Comparison of ENCODE assay signal across 21 cellular contexts in the genomic region with DNA sequence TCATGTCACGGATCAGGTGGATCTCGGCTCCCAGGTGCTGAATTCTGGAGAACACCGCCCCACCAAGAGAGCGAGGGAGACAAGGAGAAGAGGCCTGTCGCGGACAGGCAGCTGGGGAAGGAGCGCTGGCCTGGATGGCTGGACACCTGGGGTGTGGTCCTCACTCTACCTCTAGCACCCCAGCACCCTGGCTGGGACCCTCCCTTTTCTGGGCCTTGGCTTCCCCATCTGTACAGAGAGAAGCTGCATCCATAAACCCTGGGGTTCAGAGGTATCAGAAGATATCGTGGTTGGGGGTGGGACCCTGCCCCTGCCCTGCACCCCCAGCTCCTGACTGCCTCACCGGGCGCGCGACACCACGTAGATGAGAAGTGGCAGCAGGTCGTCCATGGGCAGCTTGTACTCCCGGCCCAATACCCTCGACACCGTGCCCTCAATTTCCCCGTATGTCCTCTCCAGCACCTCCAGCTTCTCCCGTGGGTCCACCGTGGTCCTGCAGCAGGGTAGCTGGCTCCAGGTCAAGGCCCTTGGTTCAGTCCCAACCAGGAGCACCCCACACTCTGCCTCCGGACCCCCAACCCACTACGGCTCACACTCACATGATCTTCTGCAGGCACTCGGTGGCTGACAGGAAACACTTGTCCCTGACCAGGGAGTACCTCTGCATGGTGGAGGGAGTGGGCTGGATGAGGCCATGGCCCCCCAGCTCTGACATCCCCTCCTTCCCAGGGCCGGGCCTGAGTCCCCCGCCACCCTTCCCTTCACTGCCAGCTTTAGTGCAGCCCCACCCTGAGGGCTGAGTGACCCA. TPM values are rescaled to one million over a fixed set of nuclear protein-coding genes. Genes with fewer than 3 reads are reported as not detected.
A peak's percentile ranks its signal among the peaks of the same experiment; 100 is the strongest.
DNase-seq lines count a peak whose midpoint lies in the region; ATAC-seq, FAIRE-seq and TF ChIP-seq lines count a peak whose summit lies in the region.
"Had no signal": no experiment of that assay in that cellular context is flagged by ENCODE, and none has a peak within 500 bp of the region (broad histone marks: within the 10 kb centered on the region; RNA-seq: fewer than 3 reads in every experiment).

No MANE protein-coding gene starts in this region.

- no peak overlapping the region for H3K27ac Mint-ChIP-seq in natural killer cell treated with Interleukin-12 subunit alpha and Interleukin-12 subunit beta and Interleukin-15 and Interleukin-18, amount 100 ng/mL, for 72 hours
- H3K27ac Mint-ChIP-seq in natural killer cell, result no peak overlapping the region
- H3K27ac Mint-ChIP-seq: nephron; stimulated activated naive CD8-positive, alpha-beta T cell treated with anti-CD3 and anti-CD28 coated beads, Interleukin-15, amount 100 ng/mL, for 72 hours had no signal

- H3K56ac ChIP-seq in H1 (replicated peaks; ENCODE audit: insufficient read length, low read depth, low read length), result no peak overlapping the region

- no peak for TF ChIP-seq CTCF in natural killer cell (IDR thresholded peaks at IDR 0.05)
- TF ChIP-seq CTCF in H1 (IDR thresholded peaks at IDR 0.05; ENCODE audit: control extremely low read depth in 1 of 3, insufficient read depth in 1 of 3, low read depth in 1 of 3, low read length in 3 of 3), result no peak
- no peak for TF ChIP-seq CTCF in osteoblast (IDR thresholded peaks at IDR 0.05; ENCODE audit: extremely low read depth, low read depth, low read length)

- 0 out of 2 replicates have a peak overlapping the region, but pooled peaks have one; percentile 21 for H2BK5ac ChIP-seq in H1 (ENCODE audit: low read depth, low read length)

- H3K4me2 ChIP-seq in H1 (ENCODE audit: insufficient read depth in 1 of 2, low read depth in 2 of 2, low read length in 2 of 2), result no peak overlapping the region
- no peak overlapping the region for H3K4me2 ChIP-seq in osteoblast (ENCODE audit: insufficient read depth, low read length)

- H2BK20ac ChIP-seq in H1 (ENCODE audit: low read length), result no peak overlapping the region

- H3K27me3 ChIP-seq in H1 (replicated peaks in 1 of 4; ENCODE audit: control insufficient read depth in 3 of 4, extremely low read depth in 1 of 4, insufficient read depth in 3 of 4, low read length in 3 of 4) (no peaks in the 10 kb centered on the region), osteoblast (ENCODE audit: insufficient read depth, low read length) (no peaks in the 10 kb centered on the region)
- H3K27me3 ChIP-seq: brain microvascular endothelial cell, MG63 had no signal

- H3K4me1 Mint-ChIP-seq in natural killer cell treated with Interleukin-12 subunit alpha and Interleukin-12 subunit beta and Interleukin-15 and Interleukin-18, amount 100 ng/mL, for 72 hours (ENCODE audit: low read depth in 2 of 2), result no peaks in the 10 kb centered on the region
- no peaks in the 10 kb centered on the region for H3K4me1 Mint-ChIP-seq in natural killer cell
- H3K4me1 Mint-ChIP-seq: stimulated activated naive CD8-positive, alpha-beta T cell treated with anti-CD3 and anti-CD28 coated beads, Interleukin-15, amount 100 ng/mL, for 72 hours had no signal

- no peak overlapping the region for H3K23ac ChIP-seq in H1 (ENCODE audit: insufficient read length)

- TF ChIP-seq RAD21 in H1 (IDR thresholded peaks at IDR 0.05 in 1 of 2, conservative IDR thresholded peaks at IDR 0.05 in 1 of 2; ENCODE audit: low read depth in 2 of 2, low read length in 2 of 2), result no peak

- H3K36me3 ChIP-seq in H1 (ENCODE audit: control insufficient read depth in 2 of 4, insufficient read depth in 4 of 4, low read length in 3 of 4) (no peaks in the 10 kb centered on the region), osteoblast (ENCODE audit: insufficient read depth, low read length) (no peaks in the 10 kb centered on the region)
- H3K36me3 ChIP-seq: brain microvascular endothelial cell, MG63 had no signal

- H3K36me3 Mint-ChIP-seq in natural killer cell treated with Interleukin-12 subunit alpha and Interleukin-12 subunit beta and Interleukin-15 and Interleukin-18, amount 100 ng/mL, for 72 hours, result no peaks in the 10 kb centered on the region
- no peaks in the 10 kb centered on the region for H3K36me3 Mint-ChIP-seq in natural killer cell

- H2BK15ac ChIP-seq in H1 (ENCODE audit: low read length), result no peak overlapping the region

- WGBS in H1 (ENCODE audit: extremely low coverage in 1 of 2, insufficient coverage in 1 of 2, insufficient read length in 1 of 2, insufficient replicate concordance in 2 of 2, low coverage in 1 of 2, low lambda C conversion rate in 2 of 2, missing lambda C conversion rate in 1 of 2), 2 experiments, result 90% methylated on average over 25 of the region's 25 CpGs; no CpG with 5 or more reads in 1 of the 2 experiments

- H3K27ac ChIP-seq in H1 (ENCODE audit: low read depth, low read length) (no peak overlapping the region), osteoblast (ENCODE audit: low read depth, low read length) (no peak overlapping the region)
- H3K27ac ChIP-seq: brain microvascular endothelial cell had no signal

- FAIRE-seq in H1 (lab: Jason Lieb, UNC), result no peak

- no peak overlapping the region for H2AFZ ChIP-seq in H1 (ENCODE audit: low read length)
- no peak overlapping the region for H2AFZ ChIP-seq in osteoblast (ENCODE audit: low read length)

- H3K14ac ChIP-seq in H1 (ENCODE audit: insufficient read length), result no peak overlapping the region

- H3K9ac ChIP-seq in H1 (replicated peaks in 1 of 4; ENCODE audit: extremely low read depth in 1 of 4, low read depth in 3 of 4, low read length in 3 of 4), result no peak overlapping the region

- H2BK12ac ChIP-seq in H1 (ENCODE audit: low read depth, low read length), result no peak overlapping the region

- intact Hi-C loops in natural killer cell (cut with micrococcal nuclease), result no loop called here

- H3K9me3 ChIP-seq in H1 (ENCODE audit: insufficient read depth in 2 of 2, low read depth in 1 of 2, low read length in 1 of 2), result no peaks in the 10 kb centered on the region
- H3K9me3 ChIP-seq in osteoblast (ENCODE audit: low read depth, low read length), result no peaks in the 10 kb centered on the region
- H3K9me3 ChIP-seq: MG63 had no signal

- H3K27me3 Mint-ChIP-seq in natural killer cell treated with Interleukin-12 subunit alpha and Interleukin-12 subunit beta and Interleukin-15 and Interleukin-18, amount 100 ng/mL, for 72 hours, result no peaks in the 10 kb centered on the region
- peaks cover 0 to 4% of the 10 kb centered on the region in 2 donors for H3K27me3 Mint-ChIP-seq in natural killer cell (ENCODE audit: low read depth in 2 of 2)
- H3K27me3 Mint-ChIP-seq: stimulated activated naive CD8-positive, alpha-beta T cell treated with anti-CD3 and anti-CD28 coated beads, Interleukin-15, amount 100 ng/mL, for 72 hours had no signal

- peaks cover 0 to 1% of the 10 kb centered on the region in 2 experiments for H4K20me1 ChIP-seq in H1 (replicated peaks in 1 of 2; ENCODE audit: control insufficient read depth in 1 of 2, insufficient read depth in 2 of 2, low read length in 2 of 2)
- no peaks in the 10 kb centered on the region for H4K20me1 ChIP-seq in osteoblast (ENCODE audit: insufficient read depth, low read length)

- ATAC-seq in natural killer cell treated with Interleukin-12 subunit alpha and Interleukin-12 subunit beta and Interleukin-15 and Interleukin-18, amount 100 ng/mL, for 72 hours, result no peak
- ATAC-seq in natural killer cell (no peak), GM18868 (IDR thresholded peaks at IDR 0.05; ENCODE audit: unreplicated experiment) (no peak), HG02571 (IDR thresholded peaks at IDR 0.05; ENCODE audit: unreplicated experiment) (no peak), GM21529 (IDR thresholded peaks at IDR 0.05; ENCODE audit: unreplicated experiment) (no peak)
- ATAC-seq: esophagus mucosa; stimulated activated naive CD8-positive, alpha-beta T cell treated with anti-CD3 and anti-CD28 coated beads, Interleukin-15, amount 100 ng/mL, for 72 hours had no signal

- TF ChIP-seq POLR2A in H1 (IDR thresholded peaks at IDR 0.05; ENCODE audit: control extremely low read depth in 1 of 2, low read depth in 2 of 2, low read length in 2 of 2), result no peak

- H3K4me1 ChIP-seq in H1 (replicated peaks in 1 of 4; ENCODE audit: control insufficient read depth in 3 of 4, insufficient read depth in 4 of 4, low read length in 3 of 4) (no peaks in the 10 kb centered on the region), osteoblast (ENCODE audit: insufficient read depth, low read length) (no peaks in the 10 kb centered on the region)

- CTCF ChIA-PET in H1 (lab: Charles Lee; ENCODE audit: partially characterized antibody), result interaction anchor here (0.8 to 4.3 kb wide), 13 partner anchors 9 to 216 kb away, joined by 3 to 21 read pairs (median 5); no protein-coding TSS in a partner anchor

- no peak overlapping the region for H3K4me3 Mint-ChIP-seq in natural killer cell treated with Interleukin-12 subunit alpha and Interleukin-12 subunit beta and Interleukin-15 and Interleukin-18, amount 100 ng/mL, for 72 hours
- H3K4me3 Mint-ChIP-seq in natural killer cell, result no peak overlapping the region
- H3K4me3 Mint-ChIP-seq: nephron; stimulated activated naive CD8-positive, alpha-beta T cell treated with anti-CD3 and anti-CD28 coated beads, Interleukin-15, amount 100 ng/mL, for 72 hours had no signal

- H3K4me3 ChIP-seq in H1 (ENCODE audit: extremely low read depth in 1 of 4, insufficient read depth in 2 of 4, low read depth in 3 of 4, low read length in 4 of 4), result no peak overlapping the region
- H3K4me3 ChIP-seq in osteoblast (ENCODE audit: insufficient read depth, low read length), result no peak overlapping the region
- H3K4me3 ChIP-seq: MG63 had no signal

- H3K23me2 ChIP-seq in H1 (ENCODE audit: low read depth, low read length), result no peaks in the 10 kb centered on the region

- no peak overlapping the region for H2AK5ac ChIP-seq in H1 (ENCODE audit: low read depth, low read length)

- H2BK120ac ChIP-seq in H1 (replicated peaks; ENCODE audit: low read depth, low read length), result no peak overlapping the region

- H3K79me1 ChIP-seq in H1 (ENCODE audit: low read depth, low read length), result no peaks in the 10 kb centered on the region

- H3K79me2 ChIP-seq in H1 (ENCODE audit: control insufficient read depth in 1 of 2, insufficient read depth in 2 of 2, low read length in 2 of 2) (no peaks in the 10 kb centered on the region), osteoblast (ENCODE audit: insufficient read depth, low read length) (no peaks in the 10 kb centered on the region)

- no peak overlapping the region for H3K4ac ChIP-seq in H1 (replicated peaks; ENCODE audit: insufficient read length, low read depth, low read length)

- no peak for TF ChIP-seq EP300 in H1 (IDR thresholded peaks at IDR 0.05; ENCODE audit: borderline replicate concordance in 1 of 2, low read depth in 2 of 2, low read length in 2 of 2)

- no peak overlapping the region for H4K5ac ChIP-seq in H1 (ENCODE audit: insufficient read length, low read depth, low read length)

- H3K18ac ChIP-seq in H1 (ENCODE audit: extremely low read depth, low read length), result no peak overlapping the region

- no peak overlapping the region for H4K91ac ChIP-seq in H1 (replicated peaks; ENCODE audit: insufficient read length, low read length)

- POLR2A ChIA-PET in H1 (lab: Charles Lee; ENCODE audit: partially characterized antibody), result interaction anchor here (0.7 to 1.7 kb wide), 4 partner anchors 11 to 85 kb away, joined by 3 to 5 read pairs (median 4); a partner anchor contains a TSS

- peak; percentile 53 for DNase-seq in natural killer cell treated with Interleukin-12 subunit alpha and Interleukin-12 subunit beta and Interleukin-15 and Interleukin-18, amount 100 ng/mL, for 72 hours (ENCODE audit: low spot score)
- DNase-seq in natural killer cell, result no peak
- peak in 1 of 2 experiments; percentile 34 for DNase-seq in H1 (ENCODE audit: low read depth in 1 of 2, low spot score in 2 of 2)
- DNase-seq in osteoblast (ENCODE audit: insufficient read length, low spot score, missing footprints), result peak; percentile 71
- DNase-seq in RKO (ENCODE audit: low spot score), result no peak
- DNase-seq: activated CD4-positive, CD25-positive, alpha-beta regulatory T cell; brain microvascular endothelial cell; dermis blood vessel endothelial cell; mesenchymal stem cell; MG63; NCI-H1930; NCI-H446; NK-92 treated with Interleukin-12 subunit alpha and Interleukin-12 subunit beta, amount 100 ng/mL, for 24 hours; stimulated activated naive CD8-positive, alpha-beta T cell treated with anti-CD3 and anti-CD28 coated beads, Interleukin-15, amount 100 ng/mL, for 72 hours had no signal

- 0 out of 2 replicates have a peak overlapping the region, but pooled peaks have one; percentile 8 for H4K8ac ChIP-seq in H1 (ENCODE audit: extremely low read depth, insufficient read depth, low read length)

- H3K9me3 Mint-ChIP-seq in natural killer cell treated with Interleukin-12 subunit alpha and Interleukin-12 subunit beta and Interleukin-15 and Interleukin-18, amount 100 ng/mL, for 72 hours, result no peaks in the 10 kb centered on the region
- no peaks in the 10 kb centered on the region for H3K9me3 Mint-ChIP-seq in natural killer cell
- H3K9me3 Mint-ChIP-seq: nephron; stimulated activated naive CD8-positive, alpha-beta T cell treated with anti-CD3 and anti-CD28 coated beads, Interleukin-15, amount 100 ng/mL, for 72 hours had no signal

RNA-seq across cellular contexts. Expression of a gene that starts 21.7 kb away (rescaled TPM):
- total RNA-seq in natural killer cell treated with Interleukin-12 subunit alpha and Interleukin-12 subunit beta and Interleukin-15 and Interleukin-18, amount 100 ng/mL, for 72 hours, result under 1 TPM in 1 of 2 donors, not detected in 1; 0.11 TPM
- total RNA-seq in natural killer cell (1 to 10 TPM in 1 of 3 donors, under 1 TPM in 2; 0.07 to 1.3 (median 0.70) TPM), osteoblast (1.1 and 1.8 TPM in 2 replicates)
- 4.3 and 4.8 TPM in 2 replicates for total RNA-seq in H1 (2021; fragmentation: NEBNext Ultra II Directional; extraction: Animal tissue kit (Norgen Biotek cat#: 25700))
- polyA plus RNA-seq in H1 (2011; rRNA removed), result 5.4 and 7.5 TPM in 2 replicates
- 10.1 TPM for polyA plus RNA-seq in H1 (2011; cell fraction: cytosol; rRNA removed)
- 65.0 TPM for polyA plus RNA-seq in H1 (2011; cell fraction: nucleus; rRNA removed)
- polyA plus RNA-seq in H1 (2012, experiment 1 of 2), result 8.7 to 10.9 TPM (median 9.6 TPM) in 4 replicates
- polyA plus RNA-seq in H1 (2012, experiment 2 of 2), result 4.1 TPM
- 2.3 TPM for polyA plus RNA-seq in H1 (2013, experiment 1 of 2)
- 2.0 TPM for polyA plus RNA-seq in H1 (2013, experiment 2 of 2)
- polyA minus RNA-seq in H1 (2011; rRNA and poly(A)+ RNA removed), result 4.5 and 6.8 TPM in 2 replicates
- polyA minus RNA-seq in H1 (2011; cell fraction: cytosol; rRNA and poly(A)+ RNA removed), result 4.6 TPM
- 13.9 TPM for polyA minus RNA-seq in H1 (2011; cell fraction: nucleus; rRNA and poly(A)+ RNA removed)

RNA-seq across cellular contexts. Expression of a gene that starts 29.4 kb away (rescaled TPM):
- not detected for total RNA-seq in natural killer cell treated with Interleukin-12 subunit alpha and Interleukin-12 subunit beta and Interleukin-15 and Interleukin-18, amount 100 ng/mL, for 72 hours
- total RNA-seq in natural killer cell, result not detected
- total RNA-seq in H1 (2021; fragmentation: NEBNext Ultra II Directional; extraction: Animal tissue kit (Norgen Biotek cat#: 25700)), result 0.67 and 0.90 TPM in 2 replicates
- polyA plus RNA-seq in H1 (2011; rRNA removed), result 0.45 and 0.64 TPM in 2 replicates
- polyA plus RNA-seq in H1 (2011; cell fraction: cytosol; rRNA removed), result 1.0 TPM
- 0.87 TPM for polyA plus RNA-seq in H1 (2011; cell fraction: nucleus; rRNA removed)
- polyA plus RNA-seq in H1 (2012, experiment 1 of 2), result 0.28 to 1.0 TPM (median 0.62 TPM) in 4 replicates
- polyA plus RNA-seq in H1 (2012, experiment 2 of 2), result 0.56 TPM
- 0.22 TPM for polyA plus RNA-seq in H1 (2013, experiment 1 of 2)
- 0.35 TPM for polyA plus RNA-seq in H1 (2013, experiment 2 of 2)
- polyA minus RNA-seq in H1 (2011; rRNA and poly(A)+ RNA removed), result 0.49 and 0.88 TPM in 2 replicates
- not detected for polyA minus RNA-seq in H1 (2011; cell fraction: cytosol; rRNA and poly(A)+ RNA removed)
- polyA minus RNA-seq in H1 (2011; cell fraction: nucleus; rRNA and poly(A)+ RNA removed), result 1.3 TPM
- total RNA-seq in osteoblast, result under 0.01 TPM in 2 replicates
- total RNA-seq: T-helper 1 cell treated with Interleukin-12 subunit alpha and Interleukin-12 subunit beta and Interleukin-4 antibody, amounts not matched to agents 30 ng/mL and 1 ng/mL, for 36 hours had no signal

RNA-seq across cellular contexts. Expression of a gene that starts 45.9 kb away (rescaled TPM):
- not detected for total RNA-seq in natural killer cell treated with Interleukin-12 subunit alpha and Interleukin-12 subunit beta and Interleukin-15 and Interleukin-18, amount 100 ng/mL, for 72 hours
- total RNA-seq in natural killer cell (under 1 TPM in 1 of 3 donors, not detected in 2; 0.16 TPM), osteoblast (not detected in 2 replicates)
- total RNA-seq in H1 (2021; fragmentation: NEBNext Ultra II Directional; extraction: Animal tissue kit (Norgen Biotek cat#: 25700)), result 0.47 and 0.73 TPM in 2 replicates
- polyA plus RNA-seq in H1 (2011; rRNA removed), result 0.71 and 1.1 TPM in 2 replicates
- 1.3 TPM for polyA plus RNA-seq in H1 (2011; cell fraction: cytosol; rRNA removed)
- 6.9 TPM for polyA plus RNA-seq in H1 (2011; cell fraction: nucleus; rRNA removed)
- polyA plus RNA-seq in H1 (2012, experiment 1 of 2), result 0.40 to 1.3 TPM (median 0.71 TPM) in 4 replicates
- polyA plus RNA-seq in H1 (2012, experiment 2 of 2), result 0.16 TPM
- polyA plus RNA-seq in H1 (2013, experiment 1 of 2), result 0.34 TPM
- polyA plus RNA-seq in H1 (2013, experiment 2 of 2), result 0.37 TPM
- polyA minus RNA-seq in H1 (2011; rRNA and poly(A)+ RNA removed), result 0.32 TPM in 1 of 2 replicates, not detected in the other
- not detected for polyA minus RNA-seq in H1 (2011; cell fraction: cytosol; rRNA and poly(A)+ RNA removed)
- polyA minus RNA-seq in H1 (2011; cell fraction: nucleus; rRNA and poly(A)+ RNA removed), result 1.7 TPM
- total RNA-seq: dermis blood vessel endothelial cell; esophagus mucosa; renal cortical epithelial cell; T-helper 1 cell treated with Interleukin-12 subunit alpha and Interleukin-12 subunit beta and Interleukin-4 antibody, amounts not matched to agents 30 ng/mL and 1 ng/mL, for 36 hours had no signal

RNA-seq across cellular contexts. Expression of a gene that starts 59.4 kb away (rescaled TPM):
- not detected for total RNA-seq in natural killer cell treated with Interleukin-12 subunit alpha and Interleukin-12 subunit beta and Interleukin-15 and Interleukin-18, amount 100 ng/mL, for 72 hours
- total RNA-seq in natural killer cell (not detected), osteoblast (under 0.01 and 0.36 TPM in 2 replicates)
- total RNA-seq in H1 (2021; fragmentation: NEBNext Ultra II Directional; extraction: Animal tissue kit (Norgen Biotek cat#: 25700)), result 0.17 TPM in 1 of 2 replicates, not detected in the other
- 0.06 and 0.08 TPM in 2 replicates for polyA plus RNA-seq in H1 (2011; rRNA removed)
- 0.12 TPM for polyA plus RNA-seq in H1 (2011; cell fraction: cytosol; rRNA removed)
- polyA plus RNA-seq in H1 (2011; cell fraction: nucleus; rRNA removed), result not detected
- polyA plus RNA-seq in H1 (2012, experiment 1 of 2), result 0.16 to 0.32 TPM (median 0.16 TPM) in 3 of 4 replicates, not detected in the other
- not detected for polyA plus RNA-seq in H1 (2012, experiment 2 of 2)
- 0.08 TPM for polyA plus RNA-seq in H1 (2013, experiment 1 of 2)
- 0.11 TPM for polyA plus RNA-seq in H1 (2013, experiment 2 of 2)
- polyA minus RNA-seq in H1 (2011; rRNA and poly(A)+ RNA removed), result not detected in 2 replicates
- not detected for polyA minus RNA-seq in H1 (2011; cell fraction: cytosol; rRNA and poly(A)+ RNA removed)
- not detected for polyA minus RNA-seq in H1 (2011; cell fraction: nucleus; rRNA and poly(A)+ RNA removed)
- total RNA-seq: dermis blood vessel endothelial cell; esophagus mucosa; renal cortical epithelial cell; T-helper 1 cell treated with Interleukin-12 subunit alpha and Interleukin-12 subunit beta and Interleukin-4 antibody, amounts not matched to agents 30 ng/mL and 1 ng/mL, for 36 hours had no signal

Comparison
In these comparisons a context has a peak if more than half of its experiments do, and no peak if none do; other contexts are left out.
1. DNase-seq: peak in natural killer cell treated with Interleukin-12 subunit alpha and Interleukin-12 subunit beta and Interleukin-15 and Interleukin-18, amount 100 ng/mL, for 72 hours (single experiment) and osteoblast (single experiment); none in natural killer cell (single experiment) and RKO (single experiment).